ENCODE assay signal across 28 cellular contexts in the genomic region with DNA sequence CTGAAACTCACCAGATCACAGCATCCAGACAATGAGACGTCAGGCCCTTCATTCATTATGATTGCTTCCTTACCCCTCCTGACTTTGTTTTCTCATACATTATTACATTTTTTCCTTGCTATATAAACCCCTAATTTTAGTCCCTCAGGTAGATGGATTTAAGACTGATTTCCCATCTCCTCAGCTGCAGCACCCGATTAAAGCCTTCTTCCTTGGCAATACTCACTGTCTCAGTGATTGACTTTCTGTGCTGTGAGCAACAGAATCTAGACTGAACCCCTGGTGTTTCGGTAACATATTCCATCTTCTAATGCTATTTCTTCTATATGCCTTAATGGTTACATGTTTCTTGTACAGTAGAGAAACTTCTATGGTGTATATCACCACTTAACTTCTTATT.
"Had no signal": no experiment of that assay in that cellular context is flagged by ENCODE, and none has a peak within 500 bp of the region (broad histone marks: within the 10 kb centered on the region; RNA-seq: fewer than 3 reads in every experiment).

No MANE protein-coding gene starts in this region.

- H3K27ac Mint-ChIP-seq: effector memory CD8-positive, alpha-beta T cell; mesothelial cell of epicardium; naive B cell; naive thymus-derived CD8-positive, alpha-beta T cell had no signal

- H3K27ac ChIP-seq: coronary artery, dorsolateral prefrontal cortex, epithelial cell of prostate, esophagus squamous epithelium, gastrocnemius medialis, heart right ventricle, left lung, lower lobe of right lung had no signal

- H3K4me1 ChIP-seq: gastrocnemius medialis, left lung, lower lobe of right lung had no signal

- DNase-seq: dermis blood vessel endothelial cell; dorsolateral prefrontal cortex; effector CD4-positive, alpha-beta T cell; effector memory CD8-positive, alpha-beta T cell; erythroblast; esophagus squamous epithelium; foreskin fibroblast; foreskin melanocyte; gastrocnemius medialis; glutamatergic neuron; head of caudate nucleus; heart right ventricle; hippocampal formation; left cardiac atrium; left lung; left ventricle myocardium superior; lower lobe of right lung; mesenchymal stem cell; mucosa of descending colon; naive B cell; naive thymus-derived CD8-positive, alpha-beta T cell had no signal

- H3K36me3 ChIP-seq: esophagus squamous epithelium, gastrocnemius medialis, heart right ventricle, left lung, lower lobe of right lung had no signal

- ATAC-seq: effector memory CD8-positive, alpha-beta T cell; esophagus mucosa; gastrocnemius medialis; heart right ventricle; left cardiac atrium; left lung; left ventricle myocardium superior; lower lobe of right lung; mucosa of descending colon; naive thymus-derived CD8-positive, alpha-beta T cell had no signal

- H3K4me3 Mint-ChIP-seq: effector memory CD8-positive, alpha-beta T cell; mesothelial cell of epicardium; naive B cell; naive thymus-derived CD8-positive, alpha-beta T cell had no signal

- FAIRE-seq: colon, islet of Langerhans, keratinocyte had no signal

- H3K9me3 ChIP-seq: gastrocnemius medialis had no signal

- H3K27me3 ChIP-seq: dorsolateral prefrontal cortex, esophagus squamous epithelium, gastrocnemius medialis, heart right ventricle, left lung had no signal

- H3K27me3 Mint-ChIP-seq: effector memory CD8-positive, alpha-beta T cell; naive thymus-derived CD8-positive, alpha-beta T cell had no signal

- H3K4me3 ChIP-seq: coronary artery, dorsolateral prefrontal cortex, esophagus squamous epithelium, gastrocnemius medialis, heart right ventricle, left lung, lower lobe of right lung, mucosa of descending colon had no signal
